ENCODE assay signal across 2 cellular contexts in the genomic region with DNA sequence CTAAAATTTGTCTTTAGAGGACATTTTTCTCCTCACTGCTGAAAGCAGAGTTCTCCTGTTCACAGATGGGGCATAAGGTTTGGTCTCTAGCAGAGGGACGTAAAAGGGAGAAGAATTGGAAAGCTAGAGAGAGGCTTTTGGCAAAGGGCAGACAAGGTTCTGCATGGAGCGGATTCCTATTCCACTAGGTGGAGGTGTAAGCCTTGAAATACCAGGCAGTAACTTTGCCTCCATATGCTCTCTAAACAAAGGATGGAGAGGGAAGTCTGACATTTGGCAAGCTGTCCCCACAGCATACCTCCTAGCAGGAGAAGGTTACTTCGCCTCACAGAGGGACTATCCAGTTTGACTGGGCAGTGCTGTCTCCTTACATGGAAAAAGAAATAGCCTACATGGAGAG.
TF ChIP-seq lines count a peak whose summit lies in the region.

No MANE protein-coding gene starts in this region.

TF ChIP-seq in liver, 16 proteins besides CTCF, POLR2A, EP300 and RAD21 (continued from another document):
- TF ChIP-seq, protein P1, sequence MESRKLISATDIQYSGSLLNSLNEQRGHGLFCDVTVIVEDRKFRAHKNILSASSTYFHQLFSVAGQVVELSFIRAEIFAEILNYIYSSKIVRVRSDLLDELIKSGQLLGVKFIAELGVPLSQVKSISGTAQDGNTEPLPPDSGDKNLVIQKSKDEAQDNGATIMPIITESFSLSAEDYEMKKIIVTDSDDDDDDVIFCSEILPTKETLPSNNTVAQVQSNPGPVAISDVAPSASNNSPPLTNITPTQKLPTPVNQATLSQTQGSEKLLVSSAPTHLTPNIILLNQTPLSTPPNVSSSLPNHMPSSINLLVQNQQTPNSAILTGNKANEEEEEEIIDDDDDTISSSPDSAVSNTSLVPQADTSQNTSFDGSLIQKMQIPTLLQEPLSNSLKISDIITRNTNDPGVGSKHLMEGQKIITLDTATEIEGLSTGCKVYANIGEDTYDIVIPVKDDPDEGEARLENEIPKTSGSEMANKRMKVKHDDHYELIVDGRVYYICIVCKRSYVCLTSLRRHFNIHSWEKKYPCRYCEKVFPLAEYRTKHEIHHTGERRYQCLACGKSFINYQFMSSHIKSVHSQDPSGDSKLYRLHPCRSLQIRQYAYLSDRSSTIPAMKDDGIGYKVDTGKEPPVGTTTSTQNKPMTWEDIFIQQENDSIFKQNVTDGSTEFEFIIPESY (IDR thresholded peaks at IDR 0.05), result no peak
- no peak for TF ChIP-seq RXRA (IDR thresholded peaks at IDR 0.05)
- TF ChIP-seq EGR1 (IDR thresholded peaks at IDR 0.05; ENCODE audit: low read depth in 2 of 2), result no peak
- TF ChIP-seq, protein P2, sequence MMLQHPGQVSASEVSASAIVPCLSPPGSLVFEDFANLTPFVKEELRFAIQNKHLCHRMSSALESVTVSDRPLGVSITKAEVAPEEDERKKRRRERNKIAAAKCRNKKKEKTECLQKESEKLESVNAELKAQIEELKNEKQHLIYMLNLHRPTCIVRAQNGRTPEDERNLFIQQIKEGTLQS (IDR thresholded peaks at IDR 0.05), result no peak
- TF ChIP-seq SP1 (IDR thresholded peaks at IDR 0.05), result no peak
- TF ChIP-seq NR2F2 (IDR thresholded peaks at IDR 0.05), result no peak
- TF ChIP-seq FOXA1 (IDR thresholded peaks at IDR 0.05), result no peak
- no peak for TF ChIP-seq GABPA (IDR thresholded peaks at IDR 0.05 in 1 of 2, conservative IDR thresholded peaks at IDR 0.05 in 1 of 2)
- no peak for TF ChIP-seq YY1 (IDR thresholded peaks at IDR 0.05)
- TF ChIP-seq TAF1 (conservative IDR thresholded peaks at IDR 0.05), result no peak
- TF ChIP-seq MAX (IDR thresholded peaks at IDR 0.05), result no peak
- TF ChIP-seq JUND (IDR thresholded peaks at IDR 0.05), result no peak
- TF ChIP-seq FOXA2 (IDR thresholded peaks at IDR 0.05), result no peak
TF ChIP-seq in liver: peak in this region for 0.

TF ChIP-seq in GM23338, 12 proteins besides CTCF, POLR2A, EP300 and RAD21 (continued from another document):
- TF ChIP-seq ZNF462 (CRISPR knock-in tag; IDR thresholded peaks at IDR 0.05) (no peak), ZNF331 (CRISPR knock-in tag; IDR thresholded peaks at IDR 0.05; ENCODE audit: low read depth) (no peak)
